ENCODE assay signal across 13 cellular contexts in the genomic region with DNA sequence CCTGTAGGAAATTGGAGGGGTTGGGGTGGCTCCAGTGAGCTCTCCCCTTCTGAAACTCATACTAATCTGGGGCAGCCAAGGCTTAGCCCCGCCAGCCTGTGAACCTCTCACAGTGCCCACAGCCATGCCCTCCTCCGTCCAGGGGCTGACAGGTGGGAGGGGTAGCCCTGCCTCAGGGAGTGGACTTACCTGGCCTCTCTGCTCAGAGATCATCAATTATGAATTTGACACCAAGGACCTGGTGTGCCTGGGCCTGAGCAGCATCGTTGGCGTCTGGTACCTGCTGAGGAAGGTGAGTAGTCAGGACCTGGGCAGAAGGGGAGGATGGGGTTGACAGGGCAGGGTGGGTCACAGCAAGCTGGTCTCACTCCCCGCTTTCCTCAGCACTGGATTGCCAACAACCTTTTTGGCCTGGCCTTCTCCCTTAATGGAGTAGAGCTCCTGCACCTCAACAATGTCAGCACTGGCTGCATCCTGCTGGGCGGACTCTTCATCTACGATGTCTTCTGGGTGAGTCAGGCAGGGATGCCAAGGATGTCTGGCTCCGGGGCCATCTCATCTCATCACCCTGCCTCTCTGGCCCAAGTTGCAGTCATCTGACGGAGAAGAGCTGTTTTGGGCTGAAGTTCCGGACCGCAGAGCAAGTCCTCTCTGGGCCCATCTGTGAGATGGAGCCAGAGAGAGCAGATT. TPM values are rescaled to one million over a fixed set of nuclear protein-coding genes. Genes with fewer than 3 reads are reported as not detected.
DNase-seq lines count a peak whose midpoint lies in the region; ATAC-seq and TF ChIP-seq lines count a peak whose summit lies in the region.
"Had no signal": no experiment of that assay in that cellular context is flagged by ENCODE, and none has a peak within 500 bp of the region (broad histone marks: within the 10 kb centered on the region; RNA-seq: fewer than 3 reads in every experiment).

No MANE protein-coding gene starts in this region.

- no peaks in the 10 kb centered on the region for H3K27me3 ChIP-seq in OCI-LY3 (ENCODE audit: low read depth, low read length)
- H3K27me3 ChIP-seq in smooth muscle cell (ENCODE audit: low read depth), result no peaks in the 10 kb centered on the region
- H3K27me3 ChIP-seq in testis, result no peaks in the 10 kb centered on the region
- H3K27me3 ChIP-seq: left lung had no signal

- peaks cover 39% of the 10 kb centered on the region for H3F3A ChIP-seq in smooth muscle cell (ENCODE audit: low read depth)

- peak overlapping the region; percentile 93; the same call in 1 of the 2 replicates for H3K9ac ChIP-seq in OCI-LY3 (ENCODE audit: low read length)
- H3K9ac ChIP-seq in smooth muscle cell (ENCODE audit: low read depth), result no peak overlapping the region

- H3K4me1 Mint-ChIP-seq in activated T-cell treated with anti-CD3 and anti-CD28 coated beads, Interleukin-2, amount 50 U/mL, for 4 hours (ENCODE audit: low read depth), result peaks cover 16% of the 10 kb centered on the region
- H3K4me1 Mint-ChIP-seq in central memory CD8-positive, alpha-beta T cell, result peaks cover 22% of the 10 kb centered on the region

- WGBS in smooth muscle cell (ENCODE audit: low lambda C conversion rate), result 94% methylated on average over 11 of the region's 11 CpGs
- 93 to 100% methylated on average over 4 to 11 of the region's 11 CpGs for WGBS in testis, 2 donors

- H3K4me3 Mint-ChIP-seq in activated T-cell treated with anti-CD3 and anti-CD28 coated beads, Interleukin-2, amount 50 U/mL, for 4 hours, result peak overlapping the region; percentile 92
- peak overlapping the region; percentile 89 for H3K4me3 Mint-ChIP-seq in central memory CD8-positive, alpha-beta T cell

- H3K36me3 Mint-ChIP-seq in activated T-cell treated with anti-CD3 and anti-CD28 coated beads, Interleukin-2, amount 50 U/mL, for 4 hours (ENCODE audit: insufficient read depth), result peaks cover 46% of the 10 kb centered on the region
- peaks cover 44% of the 10 kb centered on the region for H3K36me3 Mint-ChIP-seq in central memory CD8-positive, alpha-beta T cell (ENCODE audit: insufficient read depth)

- 0 out of 2 replicates have a peak, but pooled peaks cover 3% of the 10 kb centered on the region for H4K20me1 ChIP-seq in OCI-LY3 (ENCODE audit: insufficient read depth, low read length)
- peaks cover 22% of the 10 kb centered on the region for H4K20me1 ChIP-seq in smooth muscle cell (ENCODE audit: low read depth)

- no peak for TF ChIP-seq POLR2A in testis (IDR thresholded peaks at IDR 0.05)

- H3K79me2 ChIP-seq in OCI-LY3 (ENCODE audit: low read length) (peaks cover 43% of the 10 kb centered on the region), smooth muscle cell (ENCODE audit: low read depth) (peaks cover 30% of the 10 kb centered on the region)

- intact Hi-C loops in testis (cut with DNase I; ENCODE audit: low total_unique reads), result no loop called here

- H3K27me3 Mint-ChIP-seq in activated T-cell treated with anti-CD3 and anti-CD28 coated beads, Interleukin-2, amount 50 U/mL, for 4 hours (ENCODE audit: low read depth), result no peaks in the 10 kb centered on the region
- no peaks in the 10 kb centered on the region for H3K27me3 Mint-ChIP-seq in central memory CD8-positive, alpha-beta T cell

- H3K4me2 ChIP-seq in OCI-LY3 (ENCODE audit: low read length) (peak overlapping the region; percentile 81), smooth muscle cell (no peak overlapping the region)

- peak overlapping the region; percentile 96 for H3K27ac Mint-ChIP-seq in central memory CD8-positive, alpha-beta T cell (ENCODE audit: low read depth)

- H3K4me3 ChIP-seq in OCI-LY3 (ENCODE audit: low read length) (no peak overlapping the region), smooth muscle cell (no peak overlapping the region), testis (no peak overlapping the region)

- no peak for TF ChIP-seq CTCF in OCI-LY3 (IDR thresholded peaks at IDR 0.05; ENCODE audit: low read depth, low read length)
- TF ChIP-seq CTCF in smooth muscle cell (IDR thresholded peaks at IDR 0.05; ENCODE audit: borderline replicate concordance, insufficient read depth, poor library complexity, severe bottlenecking), result no peak
- TF ChIP-seq CTCF in testis (IDR thresholded peaks at IDR 0.05), result no peak

- H3K4me1 ChIP-seq in OCI-LY3 (ENCODE audit: low read length) (peaks cover 8% of the 10 kb centered on the region), smooth muscle cell (ENCODE audit: low read depth) (no peaks in the 10 kb centered on the region), testis (peaks cover 6% of the 10 kb centered on the region)

- H3K9me3 ChIP-seq in OCI-LY3 (ENCODE audit: insufficient read depth, low read length) (no peaks in the 10 kb centered on the region), smooth muscle cell (replicated peaks; ENCODE audit: low read depth) (no peaks in the 10 kb centered on the region), testis (no peaks in the 10 kb centered on the region)
- H3K9me3 ChIP-seq: left lung had no signal

- H2AFZ ChIP-seq in OCI-LY3 (ENCODE audit: low read depth, low read length), result no peak overlapping the region
- no peak overlapping the region for H2AFZ ChIP-seq in smooth muscle cell (ENCODE audit: low read depth)

- no peak for DNase-seq in activated T-cell treated with anti-CD3 and anti-CD28 coated beads, Interleukin-2, amount 50 U/mL, for 4 hours
- no peak for DNase-seq in activated T-cell treated with anti-CD3 and anti-CD28 coated beads, Interleukin-2, amount 50 U/mL, for 48 hours
- no peak for DNase-seq in central memory CD8-positive, alpha-beta T cell (ENCODE audit: low spot score in 2 of 2)
- DNase-seq in smooth muscle cell (lab: John Stamatoyannopoulos, UW; ENCODE audit: unreplicated experiment), result no peak
- DNase-seq in testis, result no peak
- DNase-seq in NCI-H524 (lab: John Stamatoyannopoulos, UW), result no peak
- DNase-seq: AML-193, left lung, NCI-H1417 had no signal

- H3K27ac ChIP-seq in OCI-LY3 (ENCODE audit: low read length), result no peak overlapping the region
- peak overlapping the region; percentile 99 for H3K27ac ChIP-seq in smooth muscle cell (ENCODE audit: low read depth)
- H3K27ac ChIP-seq in testis, result no peak overlapping the region
- H3K27ac ChIP-seq: left lung had no signal

- ATAC-seq in activated T-cell treated with anti-CD3 and anti-CD28 coated beads, Interleukin-2, amount 50 U/mL, for 4 hours, result no peak
- ATAC-seq in central memory CD8-positive, alpha-beta T cell (replicated peaks; ENCODE audit: extremely low read depth, poor library complexity, severe bottlenecking), result no peak
- no peak for ATAC-seq in HG03280 (IDR thresholded peaks at IDR 0.05; ENCODE audit: unreplicated experiment)
- ATAC-seq: activated CD4-positive, CD25-positive, alpha-beta regulatory T cell treated with anti-CD3 and anti-CD28 coated beads, Interleukin-2, amount 50 U/mL, for 24 hours; left lung; sciatic nerve had no signal

- H3K9me3 Mint-ChIP-seq in activated T-cell treated with anti-CD3 and anti-CD28 coated beads, Interleukin-2, amount 50 U/mL, for 4 hours, result no peaks in the 10 kb centered on the region
- no peaks in the 10 kb centered on the region for H3K9me3 Mint-ChIP-seq in central memory CD8-positive, alpha-beta T cell

- H3K36me3 ChIP-seq in OCI-LY3 (replicated peaks; ENCODE audit: low read depth, low read length) (peaks cover 71% of the 10 kb centered on the region), smooth muscle cell (ENCODE audit: low read depth) (no peaks in the 10 kb centered on the region), testis (ENCODE audit: low read depth, missing control alignments) (no peaks in the 10 kb centered on the region)

RNA-seq across cellular contexts. Expression of a gene that starts 34.7 kb away (rescaled TPM):
- total RNA-seq in activated T-cell treated with anti-CD3 and anti-CD28 coated beads, Interleukin-2, amount 50 U/mL, for 4 hours, result 100 to 1,000 TPM; 191 to 210 (median 195) TPM
- total RNA-seq in smooth muscle cell (165 and 210 TPM in 2 replicates), testis (10 to 100 TPM; 68.7 to 86.7 TPM)
- polyA plus RNA-seq in smooth muscle cell (336 and 397 TPM in 2 replicates), testis (ENCODE audit: insufficient read depth, low read depth, low replicate concordance) (97.5 TPM)

RNA-seq across cellular contexts. Expression of a gene that starts 56.1 kb away (rescaled TPM):
- total RNA-seq in activated T-cell treated with anti-CD3 and anti-CD28 coated beads, Interleukin-2, amount 50 U/mL, for 4 hours, result 1 to 10 TPM; 1.4 to 1.6 (median 1.5) TPM
- total RNA-seq in smooth muscle cell (396 and 414 TPM in 2 replicates), testis (100 to 1,000 TPM; 124 to 128 TPM)
- polyA plus RNA-seq in smooth muscle cell (87.6 and 182 TPM in 2 replicates), testis (ENCODE audit: insufficient read depth, low read depth, low replicate concordance) (18.7 TPM)

Comparison
In these comparisons a context has a peak if more than half of its experiments do, and no peak if none do; other contexts are left out.
1. RNA of a gene that starts 56.1 kb away (total RNA-seq): 396 to 414 TPM in smooth muscle cell and 124 to 128 TPM in testis; 1.4 to 1.6 TPM in activated T-cell treated with anti-CD3 and anti-CD28 coated beads, Interleukin-2, amount 50 U/mL, for 4 hours; every median in the first group is over 10 times any median in the second.